ENCODE assay signal across 6 cellular contexts in the genomic region with DNA sequence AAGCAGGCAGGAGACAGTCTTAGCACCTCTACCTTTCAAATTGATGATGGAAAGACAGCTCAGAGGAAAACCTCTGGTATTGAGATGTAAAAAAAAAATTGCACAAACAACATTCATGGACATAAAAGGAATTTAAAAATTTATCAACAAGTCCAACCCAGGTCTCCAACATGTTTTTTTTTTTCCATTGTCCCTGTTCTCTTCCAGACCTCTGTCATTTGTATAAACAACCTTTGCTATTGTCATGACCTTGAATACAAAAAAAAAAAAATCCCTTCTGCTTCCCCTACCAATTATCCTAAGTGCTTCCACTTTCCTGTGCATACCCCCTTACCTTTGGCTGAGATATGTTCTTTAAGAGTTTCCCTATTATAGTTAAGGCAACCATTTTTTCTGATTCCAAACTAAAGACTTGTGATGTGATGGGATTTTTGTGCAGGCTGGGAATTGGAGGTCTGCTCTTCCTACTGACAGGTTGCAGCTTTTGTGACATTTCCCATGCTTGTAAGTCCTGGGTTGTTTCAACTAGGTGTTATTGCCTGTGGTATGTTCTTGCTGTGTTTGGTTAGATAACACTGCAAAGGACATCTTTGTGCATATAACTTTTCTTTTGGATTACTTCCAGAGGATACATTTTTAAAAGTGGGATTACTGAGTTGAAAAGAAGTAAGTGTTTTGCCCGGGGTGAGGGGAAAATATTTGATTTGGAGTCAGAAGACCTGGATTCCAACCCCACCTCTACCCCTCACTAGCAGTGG.
"Had no signal": no experiment of that assay in that cellular context is flagged by ENCODE, and none has a peak within 500 bp of the region (broad histone marks: within the 10 kb centered on the region; RNA-seq: fewer than 3 reads in every experiment).

No MANE protein-coding gene starts in this region.

- H3K36me3 Mint-ChIP-seq: IgD-negative memory B cell had no signal

- H3K27ac Mint-ChIP-seq: IgD-negative memory B cell had no signal

- H3K9me3 Mint-ChIP-seq: IgD-negative memory B cell had no signal

- H3K9me3 ChIP-seq: HAP-1 had no signal

- H3K4me1 Mint-ChIP-seq: IgD-negative memory B cell had no signal

- H3K4me3 ChIP-seq: HAP-1 had no signal

- DNase-seq: GOT3, H7, KBM-7 had no signal

- FAIRE-seq: HTR-8/SVneo had no signal

- H3K4me3 Mint-ChIP-seq: IgD-negative memory B cell had no signal
